In the genomic region with DNA sequence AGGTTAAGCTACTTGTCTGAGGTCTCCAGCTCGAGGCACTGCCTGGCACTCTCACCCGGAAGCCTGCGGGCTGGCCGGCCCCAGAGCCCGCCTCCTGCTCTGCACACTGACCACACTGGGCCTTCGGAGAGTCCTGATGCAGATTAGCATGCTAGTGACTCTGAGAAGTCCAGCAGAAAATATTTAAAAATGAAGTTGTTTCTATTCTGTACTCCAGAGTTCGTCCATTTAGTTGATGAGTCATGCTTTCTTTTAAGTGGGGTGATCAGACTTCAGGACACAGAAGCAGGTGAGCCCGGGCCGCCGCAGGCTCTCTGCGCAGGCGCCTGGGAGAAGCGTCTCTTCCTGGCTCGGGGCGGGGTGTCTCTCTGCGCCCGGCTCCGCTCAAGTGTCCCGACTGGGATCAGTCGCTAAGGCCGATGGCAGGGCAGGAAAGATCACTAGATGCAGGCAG, we compare ENCODE assay signal across 9 cellular contexts. TPM values are rescaled to one million over a fixed set of nuclear protein-coding genes. Genes with fewer than 3 reads are reported as not detected.
A peak's percentile ranks its signal among the peaks of the same experiment; 100 is the strongest.
DNase-seq lines count a peak whose midpoint lies in the region; ATAC-seq and TF ChIP-seq lines count a peak whose summit lies in the region.
"Had no signal": no experiment of that assay in that cellular context is flagged by ENCODE, and none has a peak within 500 bp of the region (broad histone marks: within the 10 kb centered on the region; RNA-seq: fewer than 3 reads in every experiment).

No MANE protein-coding gene starts in this region.

- no peak overlapping the region for H3K27ac Mint-ChIP-seq in activated CD4-positive, alpha-beta T cell treated with anti-CD3 and anti-CD28 coated beads, Interleukin-2, amount 10 ng/mL, durations not matched to agents 7 days and 5 days
- H3K27ac Mint-ChIP-seq in osteocyte (ENCODE audit: unreplicated experiment), result peak overlapping the region; percentile 12
- H3K27ac Mint-ChIP-seq: nephron had no signal

- POLR2A ChIA-PET in activated CD4-positive, alpha-beta T cell treated with anti-CD3 and anti-CD28 coated beads, Interleukin-2, amount 10 ng/mL, durations not matched to agents 7 days and 5 days (lab: Charles Lee), result no interaction called here

- no peak for TF ChIP-seq CTCF in osteocyte (IDR thresholded peaks at IDR 0.05)

- peak; percentile 58 to 68 for ATAC-seq in activated CD4-positive, CD25-positive, alpha-beta regulatory T cell treated with anti-CD3 and anti-CD28 coated beads, Interleukin-2, amount 50 U/mL, for 24 hours
- peak; percentile 93 for ATAC-seq in esophagus mucosa
- ATAC-seq in HG03460 (IDR thresholded peaks at IDR 0.05; ENCODE audit: unreplicated experiment), result no peak
- no peak for ATAC-seq in HG02852 (IDR thresholded peaks at IDR 0.05; ENCODE audit: unreplicated experiment)
- no peak for ATAC-seq in GM21737 (IDR thresholded peaks at IDR 0.05; ENCODE audit: unreplicated experiment)

- H3K4me3 Mint-ChIP-seq in activated CD4-positive, alpha-beta T cell treated with anti-CD3 and anti-CD28 coated beads, Interleukin-2, amount 10 ng/mL, durations not matched to agents 7 days and 5 days, result peak overlapping the region; percentile 28
- H3K4me3 Mint-ChIP-seq in osteocyte (ENCODE audit: unreplicated experiment), result no peak overlapping the region
- H3K4me3 Mint-ChIP-seq: nephron had no signal

- no peaks in the 10 kb centered on the region for H3K9me3 Mint-ChIP-seq in activated CD4-positive, alpha-beta T cell treated with anti-CD3 and anti-CD28 coated beads, Interleukin-2, amount 10 ng/mL, durations not matched to agents 7 days and 5 days
- H3K9me3 Mint-ChIP-seq in osteocyte (ENCODE audit: unreplicated experiment), result no peaks in the 10 kb centered on the region
- H3K9me3 Mint-ChIP-seq: nephron had no signal

- H3K36me3 Mint-ChIP-seq in activated CD4-positive, alpha-beta T cell treated with anti-CD3 and anti-CD28 coated beads, Interleukin-2, amount 10 ng/mL, durations not matched to agents 7 days and 5 days (ENCODE audit: low read depth), result no peaks in the 10 kb centered on the region
- no peaks in the 10 kb centered on the region for H3K36me3 Mint-ChIP-seq in osteocyte (ENCODE audit: unreplicated experiment)

- H3K4me1 Mint-ChIP-seq in activated CD4-positive, alpha-beta T cell treated with anti-CD3 and anti-CD28 coated beads, Interleukin-2, amount 10 ng/mL, durations not matched to agents 7 days and 5 days, result peaks cover 6% of the 10 kb centered on the region
- peaks cover 62% of the 10 kb centered on the region for H3K4me1 Mint-ChIP-seq in osteocyte (ENCODE audit: unreplicated experiment)

- H3K27me3 Mint-ChIP-seq in activated CD4-positive, alpha-beta T cell treated with anti-CD3 and anti-CD28 coated beads, Interleukin-2, amount 10 ng/mL, durations not matched to agents 7 days and 5 days, result peaks cover 7% of the 10 kb centered on the region
- no peaks in the 10 kb centered on the region for H3K27me3 Mint-ChIP-seq in osteocyte (ENCODE audit: unreplicated experiment)

- DNase-seq in activated CD4-positive, CD25-positive, alpha-beta regulatory T cell (lab: John Stamatoyannopoulos, UW), result no peak
- peak; percentile 35 for DNase-seq in activated CD4-positive, alpha-beta T cell treated with anti-CD3 and anti-CD28 coated beads, Interleukin-2, amount 10 ng/mL, durations not matched to agents 7 days and 5 days
- DNase-seq in osteocyte (ENCODE audit: extremely low spot score, unreplicated experiment), result no peak

- CTCF ChIA-PET in activated CD4-positive, alpha-beta T cell treated with anti-CD3 and anti-CD28 coated beads, Interleukin-2, amount 10 ng/mL, durations not matched to agents 7 days and 5 days (lab: Charles Lee), result no interaction called here

RNA-seq across cellular contexts. Expression of a gene that starts 32.5 kb away (rescaled TPM):
- not detected for total RNA-seq in activated CD4-positive, alpha-beta T cell treated with anti-CD3 and anti-CD28 coated beads, Interleukin-2, amount 10 ng/mL, durations not matched to agents 7 days and 5 days
- not detected for total RNA-seq in esophagus mucosa
- not detected in 2 replicates for total RNA-seq in osteocyte

Comparison
In these comparisons a context has a peak if more than half of its experiments do, and no peak if none do; other contexts are left out.
1. ATAC-seq: peak in activated CD4-positive, CD25-positive, alpha-beta regulatory T cell treated with anti-CD3 and anti-CD28 coated beads, Interleukin-2, amount 50 U/mL, for 24 hours (2 of 2) and esophagus mucosa (single experiment); none in HG03460 (single experiment), HG02852 (single experiment) and GM21737 (single experiment).